Comparison of ENCODE assay signal across 8 cellular contexts in the genomic region with DNA sequence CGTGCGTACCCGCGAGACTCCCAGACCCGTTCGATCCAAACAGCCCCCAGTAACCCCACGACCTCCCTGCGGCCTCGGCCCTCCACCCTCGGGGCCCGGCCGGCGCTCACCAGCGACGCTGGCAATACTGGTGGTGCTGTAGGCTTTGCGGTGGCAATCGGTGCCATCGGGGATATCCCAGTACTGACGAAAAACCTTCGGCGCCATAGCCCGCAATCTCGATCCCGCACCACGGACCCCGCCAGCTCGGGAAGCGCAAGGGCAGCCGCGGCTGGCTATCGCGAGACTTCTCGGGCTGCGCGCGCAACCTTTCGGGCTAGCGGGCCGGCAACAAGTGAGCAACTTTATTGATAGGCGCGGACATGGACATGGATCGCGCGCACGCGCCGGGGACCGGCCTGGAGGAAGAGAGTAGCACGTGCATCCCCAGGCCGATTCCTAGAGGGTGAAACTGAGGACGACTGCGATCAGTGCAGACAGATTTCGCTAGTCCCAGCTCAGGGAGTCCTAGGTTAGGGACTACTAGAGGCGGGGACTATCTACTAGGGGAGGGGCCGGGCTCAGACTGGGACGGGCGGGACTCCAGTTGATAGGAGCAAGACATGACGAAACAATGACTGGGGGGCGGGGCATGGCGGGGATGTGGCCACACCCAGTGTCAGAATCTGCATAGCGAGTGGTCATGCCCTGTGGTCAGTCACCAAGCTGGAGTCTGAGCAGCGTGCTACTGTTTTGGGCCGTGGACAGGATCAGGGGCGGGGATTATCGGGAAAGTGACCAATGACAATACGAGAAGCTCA. TPM values are rescaled to one million over a fixed set of nuclear protein-coding genes. Genes with fewer than 3 reads are reported as not detected.
A peak's percentile ranks its signal among the peaks of the same experiment; 100 is the strongest.
DNase-seq lines count a peak whose midpoint lies in the region; ATAC-seq and TF ChIP-seq lines count a peak whose summit lies in the region.

TSS of gene NDUFA11 (minus strand) at position 289 of the 800 bp plus-strand sequence. CDS start at position 207, 82 bp downstream.

- ATAC-seq in GM19438 (IDR thresholded peaks at IDR 0.05; ENCODE audit: low read depth, unreplicated experiment) (peak; percentile 40), HG03571 (IDR thresholded peaks at IDR 0.05; ENCODE audit: unreplicated experiment) (peak; percentile 38)

- DNase-seq in C1 segment of cervical spinal cord (lab: John Stamatoyannopoulos, UW) = peak; percentile 95 to 100 (median 99)
- peak; percentile 92 for DNase-seq in NCI-H774 (lab: John Stamatoyannopoulos, UW)
- peak; percentile 97 for DNase-seq in activated CD4-positive, alpha-beta T cell treated with anti-CD3 and anti-CD28 coated beads, Interleukin-2, amount 50 U/mL, for 4 hours
- peak; percentile 89 to 99 for DNase-seq in dermis microvascular lymphatic vessel endothelial cell (ENCODE audit: low read depth in 2 of 2)
- peak; percentile 99 to 100 for DNase-seq in lower leg skin (ENCODE audit: low spot score in 2 of 2)
- DNase-seq in stimulated activated CD4-positive, alpha-beta T cell treated with anti-CD3 and anti-CD28 coated beads, TNF-alpha, amount 100 ng/mL, for 24 hours (ENCODE audit: low read depth in 3 of 3) = peak; percentile 93 to 96 (median 93)

- peak within 1 kb of the TSS; percentile 94 for H3K4me3 ChIP-seq in lower leg skin (ENCODE audit: low read depth, poor library complexity, severe bottlenecking)

- TF ChIP-seq CTCF in lower leg skin (IDR thresholded peaks at IDR 0.05) = no peak

- TF ChIP-seq POLR2A in lower leg skin (IDR thresholded peaks at IDR 0.05) = no peak

- WGBS in lower leg skin, 2 donors = 1% methylated on average over 60 to 65 of the region's 66 CpGs

- intact Hi-C loops in lower leg skin (cut with DNase I; ENCODE audit: low total_unique reads) = no loop called here

RNA-seq across cellular contexts. Expression of gene NDUFA11, which starts in this region (rescaled TPM):
- total RNA-seq in dermis microvascular lymphatic vessel endothelial cell = 242 and 246 TPM in 2 replicates
- total RNA-seq in lower leg skin = 100 to 1,000 TPM; 123 to 215 (median 163) TPM

Comparison
In these comparisons a context has a peak if more than half of its experiments do, and no peak if none do; other contexts are left out.
1. Peak in every context shown above with its lines: DNase-seq, ATAC-seq and H3K4me3 ChIP-seq.